In genomic region chr1:60978421-60979357, GRCh38 we compare ENCODE assay signal across 8 cellular contexts.
A peak's percentile ranks its signal among the peaks of the same experiment; 100 is the strongest.
DNase-seq lines count a peak whose midpoint lies in the region; ATAC-seq and TF ChIP-seq lines count a peak whose summit lies in the region.

No MANE protein-coding gene starts in this region.

- CTCF ChIA-PET in activated naive CD4-positive, alpha-beta T cell treated with anti-CD3 and anti-CD28 coated beads for 36 hours (lab: Charles Lee) = interaction anchor here (0.8 to 2.8 kb wide), 9 partner anchors 54 to 1007 kb away, joined by 3 to 11 read pairs (median 3); no protein-coding TSS in a partner anchor

- no peak overlapping the region for H3K4me3 Mint-ChIP-seq in activated naive CD4-positive, alpha-beta T cell treated with anti-CD3 and anti-CD28 coated beads for 36 hours

- DNase-seq in NCI-H748 (lab: John Stamatoyannopoulos, UW; ENCODE audit: unreplicated experiment) = peak; percentile 11
- DNase-seq in activated naive CD4-positive, alpha-beta T cell treated with anti-CD3 and anti-CD28 coated beads for 36 hours = peak; percentile 57
- peak; percentile 48 for DNase-seq in iPS-NIHi11 (ENCODE audit: low spot score)
- DNase-seq in stromal cell of bone marrow (ENCODE audit: low read depth) = peak; percentile 36

- peak; percentile 67 for TF ChIP-seq CTCF in 22Rv1 (IDR thresholded peaks at IDR 0.05)
- peak; percentile 58; the same call in 1 of the 2 replicates for TF ChIP-seq CTCF in GM12875 (IDR thresholded peaks at IDR 0.05; ENCODE audit: borderline replicate concordance, insufficient read depth, low read depth, low read length)

- intact Hi-C loops in activated naive CD4-positive, alpha-beta T cell treated with anti-CD3 and anti-CD28 coated beads for 36 hours (cut with micrococcal nuclease) = loop anchor here (1.0 to 10.0 kb wide), 5 partner anchors 65 to 662 kb away; no protein-coding TSS in a partner anchor

- ATAC-seq in HG02840 (IDR thresholded peaks at IDR 0.05; ENCODE audit: low FRiP score, unreplicated experiment) = peak; percentile 56
- no peak for ATAC-seq in GM19455 (IDR thresholded peaks at IDR 0.05; ENCODE audit: unreplicated experiment)

- H3K4me3 ChIP-seq in GM12875 (ENCODE audit: low read depth, low read length) = no peak overlapping the region

- no peaks in the 10 kb centered on the region for H3K36me3 Mint-ChIP-seq in activated naive CD4-positive, alpha-beta T cell treated with anti-CD3 and anti-CD28 coated beads for 36 hours (ENCODE audit: low read depth)

- no peak overlapping the region for H3K27ac ChIP-seq in 22Rv1

- H3K9me3 Mint-ChIP-seq in activated naive CD4-positive, alpha-beta T cell treated with anti-CD3 and anti-CD28 coated beads for 36 hours = no peaks in the 10 kb centered on the region

- no peaks in the 10 kb centered on the region for H3K27me3 Mint-ChIP-seq in activated naive CD4-positive, alpha-beta T cell treated with anti-CD3 and anti-CD28 coated beads for 36 hours (ENCODE audit: low read depth)

- no peak overlapping the region for H3K27ac Mint-ChIP-seq in activated naive CD4-positive, alpha-beta T cell treated with anti-CD3 and anti-CD28 coated beads for 36 hours

- peaks cover 2% of the 10 kb centered on the region for H3K4me1 Mint-ChIP-seq in activated naive CD4-positive, alpha-beta T cell treated with anti-CD3 and anti-CD28 coated beads for 36 hours (ENCODE audit: low read depth)
